In genomic region chr2:237593596-237594310, GRCh38 we compare ENCODE assay signal across 1 cellular context.
TF ChIP-seq lines count a peak whose summit lies in the region.

No MANE protein-coding gene starts in this region.

TF ChIP-seq in H1, 55 proteins besides CTCF, POLR2A, EP300 and RAD21:
- no peak for TF ChIP-seq TAF7 (optimal IDR thresholded peaks at IDR 0.05; ENCODE audit: borderline replicate concordance, low read depth, low read length)
- TF ChIP-seq YY1 (IDR thresholded peaks at IDR 0.05; ENCODE audit: low read depth, low read length) = no peak
- TF ChIP-seq KDM5A (IDR thresholded peaks at IDR 0.05; ENCODE audit: low read length) = no peak
- no peak for TF ChIP-seq JUND (IDR thresholded peaks at IDR 0.05; ENCODE audit: low read length)
- TF ChIP-seq, protein P1, sequence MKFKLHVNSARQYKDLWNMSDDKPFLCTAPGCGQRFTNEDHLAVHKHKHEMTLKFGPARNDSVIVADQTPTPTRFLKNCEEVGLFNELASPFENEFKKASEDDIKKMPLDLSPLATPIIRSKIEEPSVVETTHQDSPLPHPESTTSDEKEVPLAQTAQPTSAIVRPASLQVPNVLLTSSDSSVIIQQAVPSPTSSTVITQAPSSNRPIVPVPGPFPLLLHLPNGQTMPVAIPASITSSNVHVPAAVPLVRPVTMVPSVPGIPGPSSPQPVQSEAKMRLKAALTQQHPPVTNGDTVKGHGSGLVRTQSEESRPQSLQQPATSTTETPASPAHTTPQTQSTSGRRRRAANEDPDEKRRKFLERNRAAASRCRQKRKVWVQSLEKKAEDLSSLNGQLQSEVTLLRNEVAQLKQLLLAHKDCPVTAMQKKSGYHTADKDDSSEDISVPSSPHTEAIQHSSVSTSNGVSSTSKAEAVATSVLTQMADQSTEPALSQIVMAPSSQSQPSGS (IDR thresholded peaks at IDR 0.05; ENCODE audit: low read length) = no peak
- TF ChIP-seq RBBP5 (IDR thresholded peaks at IDR 0.05; ENCODE audit: borderline replicate concordance, low read depth, low read length) = no peak
- TF ChIP-seq JUN (IDR thresholded peaks at IDR 0.05; ENCODE audit: low read depth, low read length) = no peak
- no peak for TF ChIP-seq RXRA (IDR thresholded peaks at IDR 0.05; ENCODE audit: insufficient read depth, low read depth, low read length)
- TF ChIP-seq ZNF274 (IDR thresholded peaks at IDR 0.05; ENCODE audit: borderline replicate concordance, extremely low read depth, low read length) = no peak
- no peak for TF ChIP-seq CHD2 (IDR thresholded peaks at IDR 0.05; ENCODE audit: low read length)
- no peak for TF ChIP-seq GTF2F1 (IDR thresholded peaks at IDR 0.05; ENCODE audit: borderline replicate concordance, low read depth, low read length)
- TF ChIP-seq CBX5 (IDR thresholded peaks at IDR 0.05; ENCODE audit: low read depth, low read length) = no peak
- TF ChIP-seq ASH2L (IDR thresholded peaks at IDR 0.05; ENCODE audit: low read length) = no peak
- no peak for TF ChIP-seq CTBP2 (IDR thresholded peaks at IDR 0.05; ENCODE audit: borderline replicate concordance, insufficient read depth, insufficient read length, low read length)
- no peak for TF ChIP-seq MAFK (IDR thresholded peaks at IDR 0.05; ENCODE audit: low read depth, low read length)
